35 cellular contexts compared by ENCODE assay signal in genomic region chr10:129859536-129859935, GRCh38.
"Had no signal": no experiment of that assay in that cellular context is flagged by ENCODE, and none has a peak within 500 bp of the region (broad histone marks: within the 10 kb centered on the region; RNA-seq: fewer than 3 reads in every experiment).

No MANE protein-coding gene starts in this region.

- H3K27ac Mint-ChIP-seq: activated B cell treated with CpG ODN at 0.5 μM for 24 hours; activated CD4-positive, alpha-beta memory T cell treated with anti-CD3 and anti-CD28 coated beads, Interleukin-2, amount 10 ng/mL, durations not matched to agents 7 days and 5 days; activated CD4-positive, alpha-beta T cell treated with anti-CD3 and anti-CD28 coated beads, Interleukin-2, amount 10 ng/mL, durations not matched to agents 7 days and 5 days; activated CD8-positive, alpha-beta memory T cell treated with anti-CD3 and anti-CD28 coated beads, Interleukin-2, amount 10 ng/mL, durations not matched to agents 7 days and 5 days; activated CD8-positive, alpha-beta T cell treated with anti-CD3 and anti-CD28 coated beads, Interleukin-2, amount 10 ng/mL, durations not matched to agents 7 days and 5 days; activated naive CD4-positive, alpha-beta T cell treated with anti-CD3 and anti-CD28 coated beads, Interleukin-2, amount 10 ng/mL, durations not matched to agents 7 days and 5 days; activated naive CD4-positive, alpha-beta T cell treated with anti-CD3 and anti-CD28 coated beads, Interleukin-2, amount 50 U/mL, for 24 hours; activated naive CD8-positive, alpha-beta T cell; activated naive CD8-positive, alpha-beta T cell treated with anti-CD3 and anti-CD28 coated beads, Interleukin-2, amount 10 ng/mL, durations not matched to agents 7 days and 5 days; activated naive CD8-positive, alpha-beta T cell treated with anti-CD3 and anti-CD28 coated beads, Interleukin-2, amount 50 U/mL, for 24 hours; activated T-cell treated with anti-CD3 and anti-CD28 coated beads, Interleukin-2, amount 50 U/mL, for 24 hours; activated T-helper 2 cell treated with anti-CD3 and anti-CD28 coated beads, Interferon-gamma antibody, Interleukin-2, Interleukin-4, amounts not matched to agents 10 μg/mL and 5 μg/mL and 100 μg/mL, durations not matched to agents 14 hours and 24 hours and 36 hours; T-helper 1 cell treated with Interleukin-12 subunit alpha and Interleukin-12 subunit beta and Interleukin-4 antibody, amounts not matched to agents 30 μg/mL and 1 μg/mL, for 36 hours; T-helper 2 cell treated with Interferon-gamma antibody and Interleukin-4, amounts not matched to agents 5 μg/mL and 100 μg/mL, for 36 hours had no signal

- H3K4me1 ChIP-seq: body of pancreas, breast epithelium had no signal

- H3K27me3 ChIP-seq: body of pancreas, brain microvascular endothelial cell, breast epithelium had no signal

- H3K36me3 Mint-ChIP-seq: activated CD8-positive, alpha-beta memory T cell treated with anti-CD3 and anti-CD28 coated beads, Interleukin-2, amount 10 ng/mL, durations not matched to agents 7 days and 5 days; activated naive CD4-positive, alpha-beta T cell treated with anti-CD3 and anti-CD28 coated beads, Interleukin-2, amount 10 ng/mL, durations not matched to agents 7 days and 5 days; activated naive CD4-positive, alpha-beta T cell treated with anti-CD3 and anti-CD28 coated beads, Interleukin-2, amount 50 U/mL, for 24 hours; activated naive CD8-positive, alpha-beta T cell; activated naive CD8-positive, alpha-beta T cell treated with anti-CD3 and anti-CD28 coated beads, Interleukin-2, amount 10 ng/mL, durations not matched to agents 7 days and 5 days had no signal

- FAIRE-seq: astrocyte, TTC549 had no signal

- H3K9me3 Mint-ChIP-seq: activated CD4-positive, alpha-beta memory T cell treated with anti-CD3 and anti-CD28 coated beads, Interleukin-2, amount 10 ng/mL, durations not matched to agents 7 days and 5 days; activated CD4-positive, alpha-beta T cell treated with anti-CD3 and anti-CD28 coated beads, Interleukin-2, amount 10 ng/mL, durations not matched to agents 7 days and 5 days; activated naive CD4-positive, alpha-beta T cell treated with anti-CD3 and anti-CD28 coated beads, Interleukin-2, amount 50 U/mL, for 24 hours; activated naive CD8-positive, alpha-beta T cell treated with anti-CD3 and anti-CD28 coated beads, Interleukin-2, amount 10 ng/mL, durations not matched to agents 7 days and 5 days; activated naive CD8-positive, alpha-beta T cell treated with anti-CD3 and anti-CD28 coated beads, Interleukin-2, amount 50 U/mL, for 24 hours; activated T-cell treated with anti-CD3 and anti-CD28 coated beads, Interleukin-2, amount 50 U/mL, for 24 hours; activated T-helper 2 cell treated with anti-CD3 and anti-CD28 coated beads, Interferon-gamma antibody, Interleukin-2, Interleukin-4, amounts not matched to agents 10 μg/mL and 5 μg/mL and 100 μg/mL, durations not matched to agents 14 hours and 24 hours and 36 hours; T-helper 1 cell treated with Interleukin-12 subunit alpha and Interleukin-12 subunit beta and Interleukin-4 antibody, amounts not matched to agents 30 μg/mL and 1 μg/mL, for 36 hours; T-helper 2 cell treated with Interferon-gamma antibody and Interleukin-4, amounts not matched to agents 5 μg/mL and 100 μg/mL, for 36 hours had no signal

- DNase-seq: activated B cell treated with CpG ODN at 0.5 μM for 24 hours; activated CD4-positive, alpha-beta memory T cell treated with anti-CD3 and anti-CD28 coated beads, Interleukin-2, amount 10 ng/mL, durations not matched to agents 7 days and 5 days; activated CD4-positive, alpha-beta T cell treated with anti-CD3 and anti-CD28 coated beads for 4 hours; activated CD4-positive, alpha-beta T cell treated with anti-CD3 and anti-CD28 coated beads, Interleukin-2, amount 10 ng/mL, durations not matched to agents 7 days and 5 days; activated CD4-positive, alpha-beta T cell treated with anti-CD3 and anti-CD28 coated beads, Interleukin-2, amount 50 U/mL, for 48 hours; activated CD4-positive, CD25-positive, alpha-beta regulatory T cell treated with anti-CD3 and anti-CD28 coated beads, Interleukin-2, amount 50 U/mL, for 72 hours; activated CD8-positive, alpha-beta memory T cell treated with anti-CD3 and anti-CD28 coated beads for 24 hours; activated CD8-positive, alpha-beta memory T cell treated with anti-CD3 and anti-CD28 coated beads, Interleukin-2, amount 10 ng/mL, durations not matched to agents 7 days and 5 days; activated CD8-positive, alpha-beta memory T cell treated with anti-CD3 and anti-CD28 coated beads, Interleukin-2, amount 50 U/mL, for 48 hours; activated CD8-positive, alpha-beta T cell treated with anti-CD3 and anti-CD28 coated beads, Interleukin-2, amount 10 ng/mL, durations not matched to agents 7 days and 5 days; activated effector memory CD4-positive, alpha-beta T cell treated with Interleukin-2 at 50 U/mL for 16 hours; activated gamma-delta T cell; activated naive CD4-positive, alpha-beta T cell treated with anti-CD3 and anti-CD28 coated beads, Interleukin-2, amount 10 ng/mL, durations not matched to agents 7 days and 5 days; activated naive CD4-positive, alpha-beta T cell treated with Interleukin-2 at 50 U/mL for 16 hours; activated naive CD8-positive, alpha-beta T cell treated with anti-CD3 and anti-CD28 coated beads, Interleukin-2, amount 10 ng/mL, durations not matched to agents 7 days and 5 days; activated naive CD8-positive, alpha-beta T cell treated with anti-CD3 and anti-CD28 coated beads, Interleukin-2, amount 50 U/mL, for 24 hours; activated T-cell treated with anti-CD3 and anti-CD28 coated beads, Interleukin-2, amount 50 U/mL, for 24 hours; activated T-cell treated with anti-CD3 and anti-CD28 coated beads, Interleukin-2, amount 50 U/mL, for 48 hours; amygdala; anterior cingulate cortex; body of pancreas; brain microvascular endothelial cell; central memory CD4-positive, alpha-beta T cell; T-helper 1 cell; T-helper 2 cell; T-helper 9 cell had no signal

- H3K36me3 ChIP-seq: brain microvascular endothelial cell, breast epithelium had no signal

- H3K27ac ChIP-seq: body of pancreas, brain microvascular endothelial cell, breast epithelium, VCaP had no signal

- H3K27me3 Mint-ChIP-seq: activated CD4-positive, alpha-beta memory T cell treated with anti-CD3 and anti-CD28 coated beads, Interleukin-2, amount 10 ng/mL, durations not matched to agents 7 days and 5 days; activated CD4-positive, alpha-beta T cell treated with anti-CD3 and anti-CD28 coated beads, Interleukin-2, amount 10 ng/mL, durations not matched to agents 7 days and 5 days; activated CD8-positive, alpha-beta memory T cell treated with anti-CD3 and anti-CD28 coated beads, Interleukin-2, amount 10 ng/mL, durations not matched to agents 7 days and 5 days; activated naive CD4-positive, alpha-beta T cell treated with anti-CD3 and anti-CD28 coated beads, Interleukin-2, amount 10 ng/mL, durations not matched to agents 7 days and 5 days; activated naive CD8-positive, alpha-beta T cell; activated naive CD8-positive, alpha-beta T cell treated with anti-CD3 and anti-CD28 coated beads, Interleukin-2, amount 10 ng/mL, durations not matched to agents 7 days and 5 days; activated naive CD8-positive, alpha-beta T cell treated with anti-CD3 and anti-CD28 coated beads, Interleukin-2, amount 50 U/mL, for 24 hours had no signal

- H3K4me3 Mint-ChIP-seq: activated B cell treated with CpG ODN at 0.5 μM for 24 hours; activated CD4-positive, alpha-beta memory T cell treated with anti-CD3 and anti-CD28 coated beads, Interleukin-2, amount 10 ng/mL, durations not matched to agents 7 days and 5 days; activated CD4-positive, alpha-beta T cell treated with anti-CD3 and anti-CD28 coated beads, Interleukin-2, amount 10 ng/mL, durations not matched to agents 7 days and 5 days; activated CD8-positive, alpha-beta memory T cell treated with anti-CD3 and anti-CD28 coated beads, Interleukin-2, amount 10 ng/mL, durations not matched to agents 7 days and 5 days; activated CD8-positive, alpha-beta T cell treated with anti-CD3 and anti-CD28 coated beads, Interleukin-2, amount 10 ng/mL, durations not matched to agents 7 days and 5 days; activated naive CD4-positive, alpha-beta T cell treated with anti-CD3 and anti-CD28 coated beads, Interleukin-2, amount 10 ng/mL, durations not matched to agents 7 days and 5 days; activated naive CD4-positive, alpha-beta T cell treated with anti-CD3 and anti-CD28 coated beads, Interleukin-2, amount 50 U/mL, for 24 hours; activated naive CD8-positive, alpha-beta T cell; activated naive CD8-positive, alpha-beta T cell treated with anti-CD3 and anti-CD28 coated beads, Interleukin-2, amount 10 ng/mL, durations not matched to agents 7 days and 5 days; activated naive CD8-positive, alpha-beta T cell treated with anti-CD3 and anti-CD28 coated beads, Interleukin-2, amount 50 U/mL, for 24 hours; activated T-cell treated with anti-CD3 and anti-CD28 coated beads, Interleukin-2, amount 50 U/mL, for 24 hours; T-helper 1 cell treated with Interleukin-12 subunit alpha and Interleukin-12 subunit beta and Interleukin-4 antibody, amounts not matched to agents 30 μg/mL and 1 μg/mL, for 36 hours; T-helper 2 cell treated with Interferon-gamma antibody and Interleukin-4, amounts not matched to agents 5 μg/mL and 100 μg/mL, for 36 hours had no signal

- H3K4me1 Mint-ChIP-seq: activated B cell treated with CpG ODN at 0.5 μM for 24 hours; activated CD4-positive, alpha-beta memory T cell treated with anti-CD3 and anti-CD28 coated beads, Interleukin-2, amount 10 ng/mL, durations not matched to agents 7 days and 5 days; activated CD4-positive, alpha-beta T cell treated with anti-CD3 and anti-CD28 coated beads, Interleukin-2, amount 10 ng/mL, durations not matched to agents 7 days and 5 days; activated CD8-positive, alpha-beta memory T cell treated with anti-CD3 and anti-CD28 coated beads, Interleukin-2, amount 10 ng/mL, durations not matched to agents 7 days and 5 days; activated naive CD4-positive, alpha-beta T cell treated with anti-CD3 and anti-CD28 coated beads, Interleukin-2, amount 10 ng/mL, durations not matched to agents 7 days and 5 days; activated naive CD4-positive, alpha-beta T cell treated with anti-CD3 and anti-CD28 coated beads, Interleukin-2, amount 50 U/mL, for 24 hours; activated naive CD8-positive, alpha-beta T cell treated with anti-CD3 and anti-CD28 coated beads, Interleukin-2, amount 10 ng/mL, durations not matched to agents 7 days and 5 days; activated naive CD8-positive, alpha-beta T cell treated with anti-CD3 and anti-CD28 coated beads, Interleukin-2, amount 50 U/mL, for 24 hours had no signal

- H3K4me3 ChIP-seq: body of pancreas, breast epithelium had no signal

- H3K9me3 ChIP-seq: body of pancreas had no signal
